ENCODE assay signal across 27 cellular contexts in the genomic region with DNA sequence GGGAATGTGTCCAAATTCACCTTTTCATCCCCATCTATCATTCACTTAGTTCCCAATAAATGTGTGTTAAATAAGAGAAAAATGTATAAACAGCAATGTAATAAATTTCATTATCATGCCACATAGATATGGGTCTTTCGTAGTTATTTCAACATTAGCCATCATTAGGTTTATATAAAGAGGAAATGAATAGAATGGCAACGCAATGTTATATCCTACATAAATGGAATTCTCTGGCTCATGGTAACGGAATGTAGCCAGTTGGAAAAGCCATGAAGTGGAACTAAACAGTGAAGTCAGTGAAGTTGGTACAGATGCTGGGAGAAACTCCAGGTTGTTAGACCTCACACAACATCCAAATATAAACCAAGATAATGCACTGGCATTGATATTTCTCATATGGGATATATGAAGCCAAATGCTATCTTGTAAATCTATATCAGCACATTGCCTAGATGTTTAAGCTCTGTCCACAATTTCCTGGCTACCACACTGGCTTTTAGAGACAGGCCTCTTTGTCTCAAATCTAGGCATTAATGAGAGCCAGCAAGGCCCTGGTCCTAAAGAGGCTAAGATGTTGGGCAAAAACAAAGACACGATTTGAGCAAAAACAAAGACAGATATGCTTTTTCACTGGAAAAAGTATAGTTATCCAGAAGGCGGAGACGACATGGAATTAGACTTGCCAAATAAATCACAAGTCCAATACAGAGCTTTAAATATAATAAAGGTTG.
A peak's percentile ranks its signal among the peaks of the same experiment; 100 is the strongest.
DNase-seq lines count a peak whose midpoint lies in the region; ATAC-seq and TF ChIP-seq lines count a peak whose summit lies in the region.
"Had no signal": no experiment of that assay in that cellular context is flagged by ENCODE, and none has a peak within 500 bp of the region (broad histone marks: within the 10 kb centered on the region; RNA-seq: fewer than 3 reads in every experiment).

No MANE protein-coding gene starts in this region.

- H4K20me1 ChIP-seq in IMR-90 (ENCODE audit: insufficient read depth, low read length) (no peaks in the 10 kb centered on the region), hepatocyte (ENCODE audit: insufficient read depth, poor library complexity, severe bottlenecking) (no peaks in the 10 kb centered on the region), SK-N-SH (ENCODE audit: insufficient read depth) (no peaks in the 10 kb centered on the region)

- intact Hi-C loops in IMR-90 (cut with micrococcal nuclease) = no loop called here
- intact Hi-C loops in activated T-helper 1 cell treated with anti-CD3 and anti-CD28 coated beads, Interleukin-12 subunit alpha, Interleukin-12 subunit beta, Interleukin-2, Interleukin-4 antibody, amounts not matched to agents 30 ng/mL and 10 ng/mL and 1 ng/mL, durations not matched to agents 14 hours and 24 hours and 36 hours (cut with micrococcal nuclease) = no loop called here

- WGBS in IMR-90 (ENCODE audit: extremely low coverage in 2 of 2, insufficient read length in 1 of 2), 2 experiments = no CpG with 5 or more reads among the region's 6 CpGs
- 74% methylated on average over 6 of the region's 6 CpGs for WGBS in hepatocyte (ENCODE audit: low lambda C conversion rate, missing lambda C conversion rate)
- WGBS in SK-N-SH (ENCODE audit: low lambda C conversion rate) = 41% methylated on average over 6 of the region's 6 CpGs

- H3K9me2 ChIP-seq in hepatocyte (replicated peaks; ENCODE audit: insufficient read depth) (no peaks in the 10 kb centered on the region), SK-N-SH (no peaks in the 10 kb centered on the region)

- dilution Hi-C loops in IMR-90 (cut with HindIII; ENCODE audit: low sequenced_read_pairs, unreplicated experiment) = no loop called here

- H3K14ac ChIP-seq in IMR-90 (replicated peaks; ENCODE audit: low read depth, low read length) = 0 out of 2 replicates have a peak overlapping the region, but pooled peaks have one; percentile 51

- no peak overlapping the region for H2AK9ac ChIP-seq in IMR-90 (replicated peaks; ENCODE audit: low read depth, low read length, poor library complexity)

- H3K9ac ChIP-seq in IMR-90 (ENCODE audit: low read depth, low read length) = no peak overlapping the region
- no peak overlapping the region for H3K9ac ChIP-seq in SK-N-SH
- H3K9ac ChIP-seq: KMS-11 had no signal

- H2AFZ ChIP-seq in IMR-90 (replicated peaks; ENCODE audit: low read length, poor library complexity) (no peak overlapping the region), hepatocyte (no peak overlapping the region), SK-N-SH (ENCODE audit: low read depth) (no peak overlapping the region)

- H3K4me3 ChIP-seq in IMR-90 (ENCODE audit: insufficient read depth, low read depth, low read length) (no peak overlapping the region), hepatocyte (no peak overlapping the region), thoracic aorta (no peak overlapping the region), SK-N-SH (ENCODE audit: low read depth in 2 of 2, low read length in 1 of 2) (no peak overlapping the region)
- H3K4me3 ChIP-seq: left lung, SK-N-MC, spleen had no signal

- no peak overlapping the region for H3K56ac ChIP-seq in IMR-90 (ENCODE audit: extremely low read depth, insufficient read depth, low read length)

- peak overlapping the region; percentile 96 for H2BK5ac ChIP-seq in IMR-90 (ENCODE audit: low read depth, low read length, poor library complexity, severe bottlenecking)

- H3K79me1 ChIP-seq in IMR-90 (ENCODE audit: low read depth in 1 of 2, low read length in 2 of 2) = no peaks in the 10 kb centered on the region

- no TSS peak for BruUV-seq in IMR-90 (replicated peaks; lab: Mats Ljungman, UMichigan)

- no peaks in the 10 kb centered on the region for H3K9me3 ChIP-seq in IMR-90 (ENCODE audit: control insufficient read depth, insufficient read depth, low read length)
- H3K9me3 ChIP-seq in hepatocyte (ENCODE audit: low read depth) = no peaks in the 10 kb centered on the region
- no peaks in the 10 kb centered on the region for H3K9me3 ChIP-seq in thoracic aorta
- no peaks in the 10 kb centered on the region for H3K9me3 ChIP-seq in SK-N-SH
- H3K9me3 ChIP-seq: left lung, spleen had no signal

- no peak for TF ChIP-seq POLR2A in IMR-90 (IDR thresholded peaks at IDR 0.05; ENCODE audit: low read depth, low read length)

- H3K4ac ChIP-seq in IMR-90 (ENCODE audit: low read depth, low read length) = peak overlapping the region; percentile 60; the same call in 1 of the 2 replicates

- H3K4me3 Mint-ChIP-seq in activated T-helper 1 cell treated with anti-CD3 and anti-CD28 coated beads, Interleukin-12 subunit alpha, Interleukin-12 subunit beta, Interleukin-2, Interleukin-4 antibody, amounts not matched to agents 30 ng/mL and 10 ng/mL and 1 ng/mL, durations not matched to agents 14 hours and 24 hours and 36 hours = no peak overlapping the region
- H3K4me3 Mint-ChIP-seq: activated naive CD8-positive, alpha-beta T cell treated with anti-CD3 and anti-CD28 coated beads for 36 hours; CD14-positive monocyte; mesothelial cell of epicardium; naive B cell; T-helper 17 cell had no signal

- no peaks in the 10 kb centered on the region for H3F3A ChIP-seq in SK-N-SH (replicated peaks; ENCODE audit: insufficient read depth)

- peak overlapping the region; percentile 52 to 86 for H4K8ac ChIP-seq in IMR-90 (ENCODE audit: low read depth in 2 of 2, low read length in 2 of 2)

- H3K27ac ChIP-seq in IMR-90 (ENCODE audit: insufficient read depth, low read length) (peak overlapping the region; percentile 80; the same call in 1 of the 2 replicates), hepatocyte (peak overlapping the region; percentile 10), thoracic aorta (peak overlapping the region; percentile 49 to 76), foreskin keratinocyte (no peak overlapping the region), SK-N-SH (ENCODE audit: low read depth in 2 of 2, low read length in 1 of 2) (no peak overlapping the region)
- H3K27ac ChIP-seq: epithelial cell of prostate, KMS-11, left lung, RWPE1, SK-N-MC, spleen had no signal

- no peak for TF ChIP-seq RAD21 in IMR-90 (IDR thresholded peaks at IDR 0.05; ENCODE audit: low read length)
- no peak for TF ChIP-seq RAD21 in SK-N-SH (IDR thresholded peaks at IDR 0.05; ENCODE audit: low read length)

- H3K27me3 ChIP-seq in IMR-90 (ENCODE audit: control insufficient read depth, insufficient read depth, low read length) (no peaks in the 10 kb centered on the region), hepatocyte (no peaks in the 10 kb centered on the region), thoracic aorta (replicated peaks; ENCODE audit: insufficient read depth) (no peaks in the 10 kb centered on the region), foreskin keratinocyte (no peaks in the 10 kb centered on the region), SK-N-SH (ENCODE audit: insufficient read depth) (no peaks in the 10 kb centered on the region)
- H3K27me3 ChIP-seq: left lung, spleen had no signal

- H3K36me3 ChIP-seq in IMR-90 (ENCODE audit: control insufficient read depth, insufficient read depth, low read length) (no peaks in the 10 kb centered on the region), hepatocyte (replicated peaks; ENCODE audit: insufficient read depth, low read depth) (no peaks in the 10 kb centered on the region), thoracic aorta (no peaks in the 10 kb centered on the region), SK-N-SH (replicated peaks in 1 of 2; ENCODE audit: control insufficient read depth in 1 of 2, insufficient read depth in 2 of 2, low read length in 1 of 2) (no peaks in the 10 kb centered on the region)
- H3K36me3 ChIP-seq: left lung, spleen had no signal

- H3K4me1 ChIP-seq in IMR-90 (ENCODE audit: control insufficient read depth, insufficient read depth, low read length) (peaks cover 5% of the 10 kb centered on the region; the same call in 1 of the 2 replicates), hepatocyte (ENCODE audit: insufficient read depth) (no peaks in the 10 kb centered on the region), thoracic aorta (ENCODE audit: control insufficient read depth in 1 of 2, low read depth in 2 of 2) (peaks cover 23 to 47% of the 10 kb centered on the region in 2 donors), foreskin keratinocyte (no peaks in the 10 kb centered on the region), SK-N-SH (ENCODE audit: control insufficient read depth in 1 of 2, insufficient read depth in 2 of 2, low read depth in 1 of 2, low read length in 1 of 2) (peaks cover 0 to 5% of the 10 kb centered on the region in 2 experiments; a peak in 1 of 4 replicates)
- H3K4me1 ChIP-seq: left lung, spleen had no signal

- peak overlapping the region; percentile 77 for H2BK20ac ChIP-seq in IMR-90 (ENCODE audit: low read depth, low read length)

- peak overlapping the region; percentile 91 for H4K91ac ChIP-seq in IMR-90 (ENCODE audit: insufficient read depth, low read depth, low read length)

- TF ChIP-seq EP300 in SK-N-SH (IDR thresholded peaks at IDR 0.05; ENCODE audit: borderline replicate concordance in 1 of 2, low read depth in 1 of 2, low read length in 1 of 2) = no peak

- H3K9me1 ChIP-seq in IMR-90 (ENCODE audit: insufficient read depth, low read length) = no peaks in the 10 kb centered on the region

- ATAC-seq in IMR-90 (ENCODE audit: low read depth) = peak; percentile 78
- no peak for ATAC-seq in thoracic aorta (ENCODE audit: insufficient number of reproducible peaks, low FRiP score, low read depth)
- ATAC-seq in foreskin keratinocyte = no peak
- ATAC-seq: left lung, T-helper 17 cell had no signal

- no peaks in the 10 kb centered on the region for H3K9me3 Mint-ChIP-seq in activated T-helper 1 cell treated with anti-CD3 and anti-CD28 coated beads, Interleukin-12 subunit alpha, Interleukin-12 subunit beta, Interleukin-2, Interleukin-4 antibody, amounts not matched to agents 30 ng/mL and 10 ng/mL and 1 ng/mL, durations not matched to agents 14 hours and 24 hours and 36 hours
- H3K9me3 Mint-ChIP-seq: activated naive CD8-positive, alpha-beta T cell treated with anti-CD3 and anti-CD28 coated beads for 36 hours; naive B cell had no signal

- H2BK15ac ChIP-seq in IMR-90 (ENCODE audit: low read depth, low read length) = peak overlapping the region; percentile 47; the same call in 2 of the 3 replicates

- TF ChIP-seq CTCF in IMR-90 (conservative IDR thresholded peaks at IDR 0.05; ENCODE audit: low read depth, low read length) (no peak), hepatocyte (IDR thresholded peaks at IDR 0.05; ENCODE audit: poor library complexity) (no peak), thoracic aorta (IDR thresholded peaks at IDR 0.05) (no peak), foreskin keratinocyte (conservative IDR thresholded peaks at IDR 0.05) (no peak), SK-N-SH (IDR thresholded peaks at IDR 0.05) (no peak)

- no peaks in the 10 kb centered on the region for H3K27me3 Mint-ChIP-seq in activated T-helper 1 cell treated with anti-CD3 and anti-CD28 coated beads, Interleukin-12 subunit alpha, Interleukin-12 subunit beta, Interleukin-2, Interleukin-4 antibody, amounts not matched to agents 30 ng/mL and 10 ng/mL and 1 ng/mL, durations not matched to agents 14 hours and 24 hours and 36 hours (ENCODE audit: insufficient read depth)
- H3K27me3 Mint-ChIP-seq: activated naive CD8-positive, alpha-beta T cell treated with anti-CD3 and anti-CD28 coated beads for 36 hours; naive B cell; T-helper 17 cell had no signal

- no peaks in the 10 kb centered on the region for H3K4me1 Mint-ChIP-seq in activated T-helper 1 cell treated with anti-CD3 and anti-CD28 coated beads, Interleukin-12 subunit alpha, Interleukin-12 subunit beta, Interleukin-2, Interleukin-4 antibody, amounts not matched to agents 30 ng/mL and 10 ng/mL and 1 ng/mL, durations not matched to agents 14 hours and 24 hours and 36 hours (ENCODE audit: low read depth)
- H3K4me1 Mint-ChIP-seq: activated naive CD8-positive, alpha-beta T cell treated with anti-CD3 and anti-CD28 coated beads for 36 hours; CD14-positive monocyte; mesothelial cell of epicardium; naive B cell; T-helper 17 cell had no signal

- in situ Hi-C loops in IMR-90 (cut with MboI; ENCODE audit: low sequenced_read_pairs) = no loop called here

- H3K18ac ChIP-seq in IMR-90 (ENCODE audit: low read depth, low read length) = peak overlapping the region; percentile 87

- H4K5ac ChIP-seq in IMR-90 (ENCODE audit: low read depth, low read length) = peak overlapping the region; percentile 89

- H3K79me2 ChIP-seq in hepatocyte (no peaks in the 10 kb centered on the region), SK-N-SH (ENCODE audit: insufficient read depth) (no peaks in the 10 kb centered on the region)

- H3K27ac Mint-ChIP-seq in activated T-helper 1 cell treated with anti-CD3 and anti-CD28 coated beads, Interleukin-12 subunit alpha, Interleukin-12 subunit beta, Interleukin-2, Interleukin-4 antibody, amounts not matched to agents 30 ng/mL and 10 ng/mL and 1 ng/mL, durations not matched to agents 14 hours and 24 hours and 36 hours = no peak overlapping the region
- H3K27ac Mint-ChIP-seq: activated naive CD8-positive, alpha-beta T cell treated with anti-CD3 and anti-CD28 coated beads for 36 hours; CD14-positive monocyte; mesothelial cell of epicardium; naive B cell; T-helper 17 cell had no signal

- CTCF ChIA-PET in IMR-90 (lab: Yijun Ruan, JAX) = no interaction called here
- CTCF ChIA-PET in SK-N-SH (lab: Yijun Ruan, JAX) = no interaction called here

- no peak overlapping the region for H3K23ac ChIP-seq in IMR-90 (ENCODE audit: low read depth, low read length)

- H3K4me2 ChIP-seq in IMR-90 (ENCODE audit: low read depth, low read length) = no peak overlapping the region
- no peak overlapping the region for H3K4me2 ChIP-seq in hepatocyte
- H3K4me2 ChIP-seq in SK-N-SH = no peak overlapping the region
- H3K4me2 ChIP-seq: KMS-11 had no signal

- H3K36me3 Mint-ChIP-seq in activated T-helper 1 cell treated with anti-CD3 and anti-CD28 coated beads, Interleukin-12 subunit alpha, Interleukin-12 subunit beta, Interleukin-2, Interleukin-4 antibody, amounts not matched to agents 30 ng/mL and 10 ng/mL and 1 ng/mL, durations not matched to agents 14 hours and 24 hours and 36 hours (ENCODE audit: low read depth) = no peaks in the 10 kb centered on the region
- H3K36me3 Mint-ChIP-seq: activated naive CD8-positive, alpha-beta T cell treated with anti-CD3 and anti-CD28 coated beads for 36 hours; CD14-positive monocyte; mesothelial cell of epicardium; naive B cell had no signal

- DNase-seq in IMR-90 = peak; percentile 85
- DNase-seq in astrocyte of the hippocampus (ENCODE audit: low read depth, low spot score) = peak; percentile 81
- no peak for DNase-seq in hepatocyte (ENCODE audit: low spot score)
- no peak for DNase-seq in thoracic aorta (ENCODE audit: low spot score)
- no peak for DNase-seq in SW 1271 (lab: John Stamatoyannopoulos, UW)
- DNase-seq in activated T-helper 1 cell treated with anti-CD3 and anti-CD28 coated beads, Interleukin-12 subunit alpha, Interleukin-12 subunit beta, Interleukin-2, Interleukin-4 antibody, amounts not matched to agents 30 ng/mL and 10 ng/mL and 1 ng/mL, durations not matched to agents 14 hours and 24 hours and 36 hours (ENCODE audit: low spot score) = no peak
- no peak for DNase-seq in foreskin keratinocyte
- DNase-seq in SK-N-SH = no peak
- DNase-seq: activated effector memory CD4-positive, alpha-beta T cell treated with anti-CD3 and anti-CD28 coated beads, Interleukin-2, amount 50 U/mL, for 16 hours; activated naive CD8-positive, alpha-beta T cell treated with anti-CD3 and anti-CD28 coated beads for 36 hours; activated T-cell treated with anti-CD3 and anti-CD28 coated beads for 4 hours; DND-41; effector CD4-positive, alpha-beta T cell; hippocampal formation; left lung; naive B cell; NCI-H1417 treated with DMSO at 0.1 percent for 48 hours; NCI-H446 treated with DMSO at 0.1 percent for 48 hours; occipital lobe; spleen; T-helper 17 cell had no signal

- peak overlapping the region; percentile 80 for H2BK120ac ChIP-seq in IMR-90 (ENCODE audit: low read depth, low read length)

- peak overlapping the region; percentile 15; the same call in 1 of the 2 replicates for H2AK5ac ChIP-seq in IMR-90 (ENCODE audit: low read depth, low read length)

- POLR2A ChIA-PET in IMR-90 (lab: Charles Lee; ENCODE audit: unreplicated experiment) = no interaction called here
- POLR2A ChIA-PET in SK-N-SH (lab: Yijun Ruan, JAX) = no interaction called here

Comparison
In these comparisons a context has a peak if more than half of its experiments do, and no peak if none do; other contexts are left out.
1. DNase-seq: peak in IMR-90 (single experiment) and astrocyte of the hippocampus (single experiment); none in hepatocyte (single experiment), thoracic aorta (single experiment), SW 1271 (0 of 2), activated T-helper 1 cell treated with anti-CD3 and anti-CD28 coated beads, Interleukin-12 subunit alpha, Interleukin-12 subunit beta, Interleukin-2, Interleukin-4 antibody, amounts not matched to agents 30 ng/mL and 10 ng/mL and 1 ng/mL, durations not matched to agents 14 hours and 24 hours and 36 hours (single experiment), foreskin keratinocyte (0 of 2) and SK-N-SH (single experiment).
2. H3K27ac ChIP-seq: peak in IMR-90 (single experiment), hepatocyte (single experiment) and thoracic aorta (2 of 2); none in foreskin keratinocyte (single experiment) and SK-N-SH (0 of 2).